Comparison of ENCODE assay signal across 8 cellular contexts in the genomic region with DNA sequence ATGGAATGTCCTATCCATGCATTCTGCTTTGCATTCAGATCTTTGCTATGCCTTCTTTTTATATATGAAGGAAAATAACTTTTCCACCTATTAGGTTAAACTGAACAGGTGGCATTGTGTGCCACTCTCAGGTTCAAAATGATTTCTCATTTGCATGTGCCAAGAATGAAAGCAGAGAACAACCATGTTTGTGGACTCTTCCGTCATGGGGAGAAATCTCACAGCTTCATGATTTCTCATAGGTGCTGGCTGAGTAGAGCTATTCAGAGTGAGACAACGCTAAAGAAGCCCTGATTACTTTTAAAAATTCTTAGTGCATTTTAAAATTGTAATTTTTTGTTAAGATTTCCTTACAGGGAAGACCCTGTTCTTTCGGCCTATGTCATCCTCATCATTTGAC.
"Had no signal": no experiment of that assay in that cellular context is flagged by ENCODE, and none has a peak within 500 bp of the region (broad histone marks: within the 10 kb centered on the region; RNA-seq: fewer than 3 reads in every experiment).

No MANE protein-coding gene starts in this region.

- H3K4me3 ChIP-seq: GM12878 had no signal

- DNase-seq: GDM1, GF-D8 had no signal

- FAIRE-seq: G401.6, GM12878, GM12891, GM12892, GM18507, GM19239 had no signal

- ATAC-seq: GM12878 had no signal
